8 cellular contexts compared by ENCODE assay signal in the genomic region with DNA sequence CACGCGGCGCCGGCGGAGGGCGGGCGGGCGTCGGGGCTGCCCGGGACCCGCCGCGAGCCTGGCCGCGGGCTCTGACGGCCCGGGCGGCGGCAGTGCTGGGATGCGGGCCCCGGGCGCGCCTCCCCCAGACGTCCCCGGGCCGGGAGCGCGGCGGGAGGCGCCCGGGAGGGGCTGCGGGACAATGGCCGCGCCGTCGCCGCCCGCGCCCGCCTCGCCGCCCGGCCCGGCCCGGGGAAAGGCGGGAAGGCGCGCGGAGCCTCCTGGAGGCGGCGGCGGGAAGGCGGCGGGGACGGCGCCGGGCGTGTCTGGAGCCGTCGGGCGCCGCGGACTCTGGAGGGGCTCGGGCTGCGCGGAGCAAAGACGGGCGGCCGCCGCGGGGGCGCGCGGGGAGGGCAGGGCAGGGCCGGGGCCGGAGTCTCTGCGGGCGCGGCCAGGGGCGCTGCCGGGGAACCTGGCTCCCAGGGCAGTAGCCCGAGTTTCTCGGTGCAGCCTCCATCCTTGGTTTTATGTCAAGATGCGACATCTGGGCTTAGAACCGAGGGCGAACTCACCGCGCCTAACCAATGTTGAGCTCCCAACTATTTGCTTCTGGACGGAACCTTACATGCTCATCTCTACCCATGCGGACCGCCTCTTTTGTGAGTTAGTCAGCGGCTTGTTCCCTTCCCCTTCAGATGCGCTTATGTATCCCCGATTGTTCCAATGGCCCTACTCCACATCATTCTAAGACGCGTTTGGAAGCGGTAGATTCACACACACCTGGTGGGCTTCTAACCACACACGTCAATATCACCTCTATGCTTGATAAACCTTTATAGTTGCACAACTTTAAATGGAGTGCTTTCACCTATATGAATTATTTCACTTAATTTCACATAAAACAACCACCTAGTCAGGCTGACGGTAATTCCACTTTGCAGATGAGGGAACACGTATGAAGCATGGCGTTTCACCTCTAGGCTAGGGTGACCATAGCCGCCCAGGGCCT. TPM values are rescaled to one million over a fixed set of nuclear protein-coding genes. Genes with fewer than 3 reads are reported as not detected.
DNase-seq lines count a peak whose midpoint lies in the region; ATAC-seq and TF ChIP-seq lines count a peak whose summit lies in the region.

No MANE protein-coding gene starts in this region.

- no peak for TF ChIP-seq EP300 in sigmoid colon (IDR thresholded peaks at IDR 0.05)

- H3K4me1 Mint-ChIP-seq in CD4-positive, alpha-beta memory T cell, result peaks cover 5 to 19% (median 8%) of the 10 kb centered on the region in 4 donors

- DNase-seq in CD4-positive, alpha-beta memory T cell, result no peak
- DNase-seq in HCT116 (ENCODE audit: low read depth, low spot score), result no peak
- peak; percentile 49 for DNase-seq in RPMI8226
- peak; percentile 54 for DNase-seq in mammary epithelial cell
- DNase-seq in sigmoid colon, result peak; percentile 59
- DNase-seq in NCI-H2029 treated with DMSO at 0.1 percent for 48 hours (lab: John Stamatoyannopoulos, UW), result no peak
- DNase-seq in NK-92 treated with Interleukin-12 subunit alpha and Interleukin-12 subunit beta, amount 100 ng/mL, for 24 hours (lab: John Stamatoyannopoulos, UW), result no peak

- H3K9ac ChIP-seq in HCT116 (ENCODE audit: low read length) (peak overlapping the region; percentile 78), mammary epithelial cell (ENCODE audit: insufficient read depth, low read length) (peak overlapping the region; percentile 59), iPS-20b (ENCODE audit: low read depth, low read length) (peak overlapping the region; percentile 89)

- H3K4me3 ChIP-seq in CD4-positive, alpha-beta memory T cell (ENCODE audit: low read length in 2 of 2), result no peak overlapping the region
- peak overlapping the region; percentile 68 to 78 for H3K4me3 ChIP-seq in HCT116 (replicated peaks in 1 of 2; ENCODE audit: low read depth in 1 of 2, low read length in 2 of 2)
- H3K4me3 ChIP-seq in mammary epithelial cell (replicated peaks in 1 of 3; ENCODE audit: insufficient read depth in 1 of 3, low read depth in 2 of 3, low read length in 3 of 3), result peak overlapping the region; percentile 49 to 74 (median 54)
- peak overlapping the region; percentile 98 for H3K4me3 ChIP-seq in iPS-20b (ENCODE audit: low read length)
- peak overlapping the region; percentile 35 to 70 (median 66) for H3K4me3 ChIP-seq in sigmoid colon

- peak; percentile 68 for ATAC-seq in HCT116

- POLR2A ChIA-PET in CD4-positive, alpha-beta memory T cell (lab: Charles Lee; ENCODE audit: partially characterized antibody), result no interaction called here
- POLR2A ChIA-PET in HCT116 (lab: Charles Lee), result interaction anchor here (0.7 kb wide), 1 partner anchor 104 kb away, joined by 3 read pairs; no protein-coding TSS in a partner anchor

- TF ChIP-seq CTCF in HCT116 (IDR thresholded peaks at IDR 0.05 in 2 of 3, conservative IDR thresholded peaks at IDR 0.05 in 1 of 3; ENCODE audit: borderline replicate concordance in 1 of 3, insufficient read depth in 1 of 3, low read depth in 2 of 3, low read length in 2 of 3), result no peak
- no peak for TF ChIP-seq CTCF in mammary epithelial cell (conservative IDR thresholded peaks at IDR 0.05 in 1 of 2, IDR thresholded peaks at IDR 0.05 in 1 of 2; ENCODE audit: extremely low read depth in 1 of 2, insufficient read depth in 1 of 2, low read depth in 1 of 2, low read length in 2 of 2)
- TF ChIP-seq CTCF in sigmoid colon (IDR thresholded peaks at IDR 0.05), result no peak

- H3K9me3 Mint-ChIP-seq in CD4-positive, alpha-beta memory T cell, result peaks cover 0 to 2% (median 0%) of the 10 kb centered on the region in 8 donors

- H3K27me3 Mint-ChIP-seq in CD4-positive, alpha-beta memory T cell, result peaks cover 46 to 47% of the 10 kb centered on the region in 2 donors

- no peak overlapping the region for H3K27ac ChIP-seq in CD4-positive, alpha-beta memory T cell (ENCODE audit: low read depth, low read length)
- peak overlapping the region; percentile 88 for H3K27ac ChIP-seq in HCT116 (ENCODE audit: low read depth, low read length)
- peak overlapping the region; percentile 24 for H3K27ac ChIP-seq in mammary epithelial cell (ENCODE audit: insufficient read depth, low read depth, low read length)
- H3K27ac ChIP-seq in iPS-20b (ENCODE audit: low read length), result no peak overlapping the region
- H3K27ac ChIP-seq in sigmoid colon, result peak overlapping the region; percentile 82 to 84 (median 83)

- H3K4me1 ChIP-seq in CD4-positive, alpha-beta memory T cell (ENCODE audit: insufficient read depth, low read length), result peaks cover 4% of the 10 kb centered on the region
- H3K4me1 ChIP-seq in HCT116 (ENCODE audit: control insufficient read depth in 1 of 2, insufficient read depth in 2 of 2, low read length in 2 of 2), result peaks cover 15 to 23% of the 10 kb centered on the region in 2 experiments
- peaks cover 10% of the 10 kb centered on the region for H3K4me1 ChIP-seq in mammary epithelial cell (ENCODE audit: insufficient read depth, low read length)
- peaks cover 6% of the 10 kb centered on the region for H3K4me1 ChIP-seq in iPS-20b (ENCODE audit: insufficient read depth, low read length)
- peaks cover 0 to 17% (median 10%) of the 10 kb centered on the region in 4 donors for H3K4me1 ChIP-seq in sigmoid colon

- H3K79me2 ChIP-seq in HCT116 (ENCODE audit: insufficient read depth, low read length) (peaks cover 44% of the 10 kb centered on the region), mammary epithelial cell (ENCODE audit: insufficient read depth, low read length) (peaks cover 38% of the 10 kb centered on the region)

- H3K36me3 ChIP-seq in CD4-positive, alpha-beta memory T cell (ENCODE audit: insufficient read depth, low read length), result no peaks in the 10 kb centered on the region
- H3K36me3 ChIP-seq in HCT116 (ENCODE audit: control insufficient read depth in 1 of 2, insufficient read depth in 2 of 2, low read length in 2 of 2) (no peaks in the 10 kb centered on the region), mammary epithelial cell (ENCODE audit: insufficient read depth, low read length) (no peaks in the 10 kb centered on the region), iPS-20b (ENCODE audit: insufficient read depth, low read depth, low read length) (no peaks in the 10 kb centered on the region), sigmoid colon (no peaks in the 10 kb centered on the region)

- no peak for TF ChIP-seq POLR2A in HCT116 (IDR thresholded peaks at IDR 0.05; ENCODE audit: borderline replicate concordance, extremely low read depth, insufficient read depth, insufficient read length)
- no peak for TF ChIP-seq POLR2A in sigmoid colon (IDR thresholded peaks at IDR 0.05)

- BruUV-seq in HCT116 (replicated peaks; lab: Mats Ljungman, UMichigan), result no TSS peak
- BruUV-seq in mammary epithelial cell (replicated peaks; lab: Mats Ljungman, UMichigan), result no TSS peak

- no peak for TF ChIP-seq RAD21 in HCT116 (IDR thresholded peaks at IDR 0.05; ENCODE audit: low read depth)

- no peaks in the 10 kb centered on the region for H4K20me1 ChIP-seq in HCT116 (ENCODE audit: insufficient read depth)
- no peaks in the 10 kb centered on the region for H4K20me1 ChIP-seq in mammary epithelial cell (ENCODE audit: insufficient read depth, low read length)

- dilution Hi-C loops in mammary epithelial cell (cut with HindIII; ENCODE audit: low sequenced_read_pairs), result loop anchor here (10.0 kb wide), 1 partner anchor 65 kb away; no protein-coding TSS in a partner anchor

- CTCF ChIA-PET in CD4-positive, alpha-beta memory T cell (lab: Charles Lee; ENCODE audit: partially characterized antibody), result interaction anchor here (0.5 to 1.5 kb wide), 2 partner anchors 21 to 78 kb away, joined by 3 read pairs; no protein-coding TSS in a partner anchor
- CTCF ChIA-PET in HCT116 (lab: Charles Lee), result interaction anchor here (1.5 kb wide), 1 partner anchor 19 kb away, joined by 8 read pairs; no protein-coding TSS in a partner anchor
- CTCF ChIA-PET in mammary epithelial cell (lab: Charles Lee; ENCODE audit: low non-redundant PET), result interaction anchor here (0.6 to 0.7 kb wide), 3 partner anchors 8 to 506 kb away, joined by 3 to 6 read pairs (median 3); no protein-coding TSS in a partner anchor

- WGBS in mammary epithelial cell (ENCODE audit: low coverage, missing lambda C conversion rate), result 16% methylated on average over 24 of the region's 102 CpGs
- 3 to 4% methylated on average over 102 of the region's 102 CpGs for WGBS in sigmoid colon, 2 donors

- no peak overlapping the region for H2AFZ ChIP-seq in HCT116 (ENCODE audit: low read depth, low read length, poor library complexity, severe bottlenecking)
- peak overlapping the region; percentile 84 for H2AFZ ChIP-seq in mammary epithelial cell (ENCODE audit: low read depth, low read length)

- H3K36me3 Mint-ChIP-seq in CD4-positive, alpha-beta memory T cell, result peaks cover 0 to 2% of the 10 kb centered on the region in 2 donors

- peaks cover 22% of the 10 kb centered on the region for H3K27me3 ChIP-seq in CD4-positive, alpha-beta memory T cell (ENCODE audit: insufficient read depth, low read length)
- H3K27me3 ChIP-seq in HCT116 (ENCODE audit: insufficient read depth, low read length) (no peaks in the 10 kb centered on the region), mammary epithelial cell (ENCODE audit: insufficient read depth, low read length) (no peaks in the 10 kb centered on the region), iPS-20b (ENCODE audit: insufficient read depth, low read length) (peaks cover 16% of the 10 kb centered on the region), sigmoid colon (no peaks in the 10 kb centered on the region)

- RAD21 ChIA-PET in HCT116 (lab: Charles Lee; ENCODE audit: low non-redundant PET in 1 of 2, low total read pairs in 2 of 2, uncharacterized antibody in 2 of 2, unreplicated experiment in 2 of 2), result no interaction called here

- in situ Hi-C loops in mammary epithelial cell (cut with MboI; ENCODE audit: low sequenced_read_pairs in 2 of 2), result no loop called here

- intact Hi-C loops in CD4-positive, alpha-beta memory T cell (cut with micrococcal nuclease), result no loop called here
- intact Hi-C loops in HCT116 (cut with micrococcal nuclease), result loop anchor here (5.0 kb wide), 1 partner anchor 93 kb away; no protein-coding TSS in a partner anchor
- intact Hi-C loops in mammary epithelial cell (cut with micrococcal nuclease), result no loop called here
- intact Hi-C loops in sigmoid colon (cut with DNase I), result loop anchor here (5.0 kb wide), 1 partner anchor 93 kb away; no protein-coding TSS in a partner anchor

- H3K27ac Mint-ChIP-seq in CD4-positive, alpha-beta memory T cell, result peak overlapping the region in 2 of 7 donors; percentile 38 to 68

- H3K9me2 ChIP-seq in HCT116 (ENCODE audit: insufficient read depth), result no peaks in the 10 kb centered on the region

- H3K9me3 ChIP-seq in CD4-positive, alpha-beta memory T cell (ENCODE audit: control insufficient read depth in 1 of 2, low read length in 2 of 2), result no peaks in the 10 kb centered on the region
- H3K9me3 ChIP-seq in HCT116 (ENCODE audit: control insufficient read depth in 1 of 2, insufficient read depth in 1 of 2, low read depth in 1 of 2, low read length in 2 of 2) (no peaks in the 10 kb centered on the region), mammary epithelial cell (replicated peaks; ENCODE audit: insufficient read depth, low read length) (no peaks in the 10 kb centered on the region), iPS-20b (ENCODE audit: insufficient read depth, low read depth, low read length) (no peaks in the 10 kb centered on the region), sigmoid colon (no peaks in the 10 kb centered on the region)

- H3K4me2 ChIP-seq in HCT116 (ENCODE audit: low read length) (peak overlapping the region; percentile 94), mammary epithelial cell (ENCODE audit: insufficient read depth, low read depth, low read length) (peak overlapping the region; percentile 82)

- peak overlapping the region; percentile 68 to 91 (median 86) for H3K4me3 Mint-ChIP-seq in CD4-positive, alpha-beta memory T cell

RNA-seq across cellular contexts. Expression of gene ZBTB8A, which starts 0.7 kb away (rescaled TPM):
- total RNA-seq in CD4-positive, alpha-beta memory T cell, result not detected
- not detected for polyA plus RNA-seq in CD4-positive, alpha-beta memory T cell
- total RNA-seq in HCT116 (2021; ENCODE audit: unreplicated experiment), result 9.7 TPM
- 3.0 and 3.8 TPM in 2 replicates for polyA plus RNA-seq in HCT116 (2012)
- 10 to 100 TPM in 1 of 2 donors, 1 to 10 TPM in 1; 7.2 to 11.5 TPM for total RNA-seq in mammary epithelial cell
- 4.8 TPM for polyA plus RNA-seq in mammary epithelial cell
- 2.6 TPM for polyA minus RNA-seq in mammary epithelial cell
- total RNA-seq in sigmoid colon, result 10 to 100 TPM in 1 of 4 donors, 1 to 10 TPM in 3; 5.6 to 10.8 (median 7.0) TPM
- polyA plus RNA-seq in sigmoid colon, result 1 to 10 TPM; 1.8 to 2.4 (median 2.1) TPM

Comparison
In these comparisons a context has a peak if more than half of its experiments do, and no peak if none do; other contexts are left out.
1. DNase-seq: peak in RPMI8226 (single experiment), mammary epithelial cell (single experiment) and sigmoid colon (single experiment); none in CD4-positive, alpha-beta memory T cell (0 of 5), HCT116 (single experiment), NCI-H2029 treated with DMSO at 0.1 percent for 48 hours (single experiment) and NK-92 treated with Interleukin-12 subunit alpha and Interleukin-12 subunit beta, amount 100 ng/mL, for 24 hours (single experiment).
2. H3K27ac ChIP-seq: peak in HCT116 (single experiment), mammary epithelial cell (single experiment) and sigmoid colon (4 of 4); none in CD4-positive, alpha-beta memory T cell (single experiment) and iPS-20b (single experiment).
3. H3K4me3 ChIP-seq: peak in HCT116 (2 of 2), mammary epithelial cell (3 of 3), iPS-20b (single experiment) and sigmoid colon (4 of 4); none in CD4-positive, alpha-beta memory T cell (0 of 2).
4. RNA of gene ZBTB8A, which starts 0.7 kb away (total RNA-seq): 7.2 to 11.5 TPM in mammary epithelial cell, 9.7 TPM in HCT116 (single experiment) and 5.6 to 10.8 TPM in sigmoid colon; not detected in CD4-positive, alpha-beta memory T cell; every median in the first group is over 4 times any median in the second.
5. intact Hi-C loops: an anchor here in HCT116 (5.0 kb wide) and sigmoid colon (5.0 kb wide); none called in CD4-positive, alpha-beta memory T cell and mammary epithelial cell.
6. Peak in every context shown above with its lines, with median percentiles within 50 percentile points of each other: H3K9ac ChIP-seq.